Comparison of ENCODE assay signal across 7 cellular contexts in the genomic region with DNA sequence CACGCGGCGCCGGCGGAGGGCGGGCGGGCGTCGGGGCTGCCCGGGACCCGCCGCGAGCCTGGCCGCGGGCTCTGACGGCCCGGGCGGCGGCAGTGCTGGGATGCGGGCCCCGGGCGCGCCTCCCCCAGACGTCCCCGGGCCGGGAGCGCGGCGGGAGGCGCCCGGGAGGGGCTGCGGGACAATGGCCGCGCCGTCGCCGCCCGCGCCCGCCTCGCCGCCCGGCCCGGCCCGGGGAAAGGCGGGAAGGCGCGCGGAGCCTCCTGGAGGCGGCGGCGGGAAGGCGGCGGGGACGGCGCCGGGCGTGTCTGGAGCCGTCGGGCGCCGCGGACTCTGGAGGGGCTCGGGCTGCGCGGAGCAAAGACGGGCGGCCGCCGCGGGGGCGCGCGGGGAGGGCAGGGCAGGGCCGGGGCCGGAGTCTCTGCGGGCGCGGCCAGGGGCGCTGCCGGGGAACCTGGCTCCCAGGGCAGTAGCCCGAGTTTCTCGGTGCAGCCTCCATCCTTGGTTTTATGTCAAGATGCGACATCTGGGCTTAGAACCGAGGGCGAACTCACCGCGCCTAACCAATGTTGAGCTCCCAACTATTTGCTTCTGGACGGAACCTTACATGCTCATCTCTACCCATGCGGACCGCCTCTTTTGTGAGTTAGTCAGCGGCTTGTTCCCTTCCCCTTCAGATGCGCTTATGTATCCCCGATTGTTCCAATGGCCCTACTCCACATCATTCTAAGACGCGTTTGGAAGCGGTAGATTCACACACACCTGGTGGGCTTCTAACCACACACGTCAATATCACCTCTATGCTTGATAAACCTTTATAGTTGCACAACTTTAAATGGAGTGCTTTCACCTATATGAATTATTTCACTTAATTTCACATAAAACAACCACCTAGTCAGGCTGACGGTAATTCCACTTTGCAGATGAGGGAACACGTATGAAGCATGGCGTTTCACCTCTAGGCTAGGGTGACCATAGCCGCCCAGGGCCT. TPM values are rescaled to one million over a fixed set of nuclear protein-coding genes. Genes with fewer than 3 reads are reported as not detected.
DNase-seq lines count a peak whose midpoint lies in the region; ATAC-seq and TF ChIP-seq lines count a peak whose summit lies in the region.

No MANE protein-coding gene starts in this region.

- H3K27me3 Mint-ChIP-seq in endothelial cell (ENCODE audit: unreplicated experiment), result peaks cover 10% of the 10 kb centered on the region

- H3K36me3 ChIP-seq in ES-I3 (ENCODE audit: insufficient read depth, low read length), result no peaks in the 10 kb centered on the region
- H3K36me3 ChIP-seq in KOPT-K1 (ENCODE audit: insufficient read depth, low read length), result no peaks in the 10 kb centered on the region
- no peaks in the 10 kb centered on the region for H3K36me3 ChIP-seq in lung (ENCODE audit: control insufficient read depth in 2 of 2, insufficient read depth in 2 of 2, low read length in 2 of 2)

- TF ChIP-seq CTCF in endothelial cell (IDR thresholded peaks at IDR 0.05; ENCODE audit: unreplicated experiment) (no peak), lung (IDR thresholded peaks at IDR 0.05; ENCODE audit: control extremely low read depth, extremely low read depth) (no peak)

- peaks cover 48% of the 10 kb centered on the region for H3K4me1 Mint-ChIP-seq in endothelial cell (ENCODE audit: unreplicated experiment)

- 3 to 4% methylated on average over 66 to 102 of the region's 102 CpGs for WGBS in lung, 2 donors

- peak overlapping the region; percentile 85 for H3K9ac ChIP-seq in ES-I3 (ENCODE audit: low read depth, low read length)

- H3K36me3 Mint-ChIP-seq in endothelial cell (ENCODE audit: low read depth, unreplicated experiment), result peaks cover 4% of the 10 kb centered on the region

- H3K27ac Mint-ChIP-seq in endothelial cell (ENCODE audit: unreplicated experiment), result peak overlapping the region; percentile 84

- H3K9me3 ChIP-seq in ES-I3 (ENCODE audit: control insufficient read depth, insufficient read depth, low read length) (no peaks in the 10 kb centered on the region), KOPT-K1 (ENCODE audit: insufficient read depth, low read length, poor library complexity, severe bottlenecking) (no peaks in the 10 kb centered on the region), lung (ENCODE audit: control insufficient read depth in 2 of 2, insufficient read depth in 1 of 2, low read length in 1 of 2) (no peaks in the 10 kb centered on the region)

- DNase-seq in UCSD-AML1 (lab: John Stamatoyannopoulos, UW; ENCODE audit: unreplicated experiment) (peak; percentile 46), endothelial cell (ENCODE audit: low spot score) (peak; percentile 52), lung (ENCODE audit: low spot score) (no peak), superior temporal gyrus (ENCODE audit: extremely low spot score) (peak; percentile 39)

- no peaks in the 10 kb centered on the region for H3K9me3 Mint-ChIP-seq in endothelial cell (ENCODE audit: unreplicated experiment)

- H3K4me3 Mint-ChIP-seq in endothelial cell (ENCODE audit: unreplicated experiment), result peak overlapping the region; percentile 98

- H3K4me3 ChIP-seq in lung, result peak overlapping the region; percentile 79

- ATAC-seq in lung (ENCODE audit: insufficient read depth, low FRiP score), result peak; percentile 35
- ATAC-seq in HG03025 (IDR thresholded peaks at IDR 0.05; ENCODE audit: low FRiP score, unreplicated experiment), result no peak

- H3K27ac ChIP-seq in KOPT-K1 (ENCODE audit: low read depth, low read length, poor library complexity, severe bottlenecking) (peak overlapping the region; percentile 43), lung (ENCODE audit: low read depth in 1 of 2, low read length in 1 of 2) (peak overlapping the region; percentile 64 to 83)

- H3K27me3 ChIP-seq in lung (ENCODE audit: control insufficient read depth, insufficient read depth), result no peaks in the 10 kb centered on the region

- H3K4me1 ChIP-seq in ES-I3 (ENCODE audit: insufficient read depth, low read length) (peaks cover 3% of the 10 kb centered on the region; the same call in 1 of the 2 replicates), lung (ENCODE audit: control insufficient read depth in 2 of 2, insufficient read depth in 2 of 2, low read length in 2 of 2) (peaks cover 0 to 6% of the 10 kb centered on the region in 2 donors)

RNA-seq across cellular contexts. Expression of a gene that starts 0.7 kb away (rescaled TPM):
- total RNA-seq in endothelial cell (ENCODE audit: unreplicated experiment) (17.4 TPM), lung (10 to 100 TPM in 1 of 2 donors, 1 to 10 TPM in 1; 8.4 to 13.9 TPM)
- 1 to 10 TPM; 2.7 to 2.9 TPM for polyA plus RNA-seq in lung
